26 cellular contexts compared by ENCODE assay signal in the genomic region with DNA sequence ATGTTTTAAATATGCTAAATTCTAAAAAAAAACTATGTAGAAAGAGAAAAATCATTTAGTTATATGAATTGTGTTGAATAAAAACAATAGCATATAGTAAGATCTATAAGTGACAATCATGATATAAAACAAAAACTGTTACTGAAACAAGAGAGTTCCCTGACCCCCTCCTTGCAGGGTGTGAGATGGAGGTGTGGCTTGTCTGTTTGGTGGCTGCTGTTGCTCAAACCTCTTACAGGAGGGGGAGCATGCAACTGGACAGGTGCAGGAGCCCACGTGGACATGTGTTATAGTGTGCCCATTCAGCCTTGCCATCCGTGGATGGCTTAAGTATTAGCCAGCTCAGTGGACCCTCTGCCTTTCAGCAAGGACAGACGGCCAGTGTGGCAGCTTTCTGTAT.
"Had no signal": no experiment of that assay in that cellular context is flagged by ENCODE, and none has a peak within 500 bp of the region (broad histone marks: within the 10 kb centered on the region; RNA-seq: fewer than 3 reads in every experiment).

No MANE protein-coding gene starts in this region.

- H2AFZ ChIP-seq: hepatocyte, neural progenitor cell had no signal

- H3K27ac ChIP-seq: coronary artery, esophagus muscularis mucosa, foreskin keratinocyte, gastroesophageal sphincter, heart left ventricle, hepatocyte, neural progenitor cell, prostate gland, right atrium auricular region, stomach, tibial artery had no signal

- DNase-seq: dermis blood vessel endothelial cell; effector memory CD4-positive, alpha-beta T cell; foreskin keratinocyte; heart left ventricle; kidney; mammary epithelial cell; mesendoderm; midbrain; naive thymus-derived CD4-positive, alpha-beta T cell; stimulated activated CD4-positive, alpha-beta T cell treated with anti-CD3 and anti-CD28 coated beads, Interleukin-12 subunit alpha, Interleukin-12 subunit beta, amount 100 ng/mL, for 4 hours; stimulated activated CD4-positive, alpha-beta T cell treated with anti-CD3 and anti-CD28 coated beads, Interleukin-1b, Interleukin-23, amount 100 ng/mL, for 48 hours; stimulated activated CD4-positive, alpha-beta T cell treated with anti-CD3 and anti-CD28 coated beads, Interleukin-4, amount 100 ng/mL, for 1 hour; stimulated activated naive CD4-positive, alpha-beta T cell treated with Interleukin-2 at 50 U/mL for 16 hours; stomach; tibial artery had no signal

- H3K4me3 ChIP-seq: coronary artery, esophagus muscularis mucosa, gastroesophageal sphincter, heart left ventricle, hepatocyte, neural progenitor cell, prostate gland, right atrium auricular region, smooth muscle cell, stomach, tibial artery had no signal

- H3K9ac ChIP-seq: neural progenitor cell had no signal

- H3K4me1 ChIP-seq: neural progenitor cell, prostate gland had no signal

- H3K9me3 ChIP-seq: esophagus muscularis mucosa, prostate gland, tibial artery had no signal

- FAIRE-seq: endothelial cell of umbilical vein had no signal

- H3K79me2 ChIP-seq: hepatocyte had no signal

- ATAC-seq: foreskin keratinocyte; gastroesophageal sphincter; heart left ventricle; left lobe of liver; naive thymus-derived CD4-positive, alpha-beta T cell; sciatic nerve had no signal

- H3K4me2 ChIP-seq: hepatocyte, neural progenitor cell, smooth muscle cell had no signal

- H3K27me3 ChIP-seq: esophagus muscularis mucosa, foreskin keratinocyte, gastroesophageal sphincter, heart left ventricle, hepatocyte, neural progenitor cell, right atrium auricular region, stomach, tibial artery had no signal

- H3K36me3 ChIP-seq: esophagus muscularis mucosa, gastroesophageal sphincter, heart left ventricle, neural progenitor cell, prostate gland, right atrium auricular region, stomach, tibial artery had no signal
